Comparison of ENCODE assay signal across 8 cellular contexts in genomic region chr7:101153969-101154692, GRCh38. TPM values are rescaled to one million over a fixed set of nuclear protein-coding genes. Genes with fewer than 3 reads are reported as not detected.
DNase-seq lines count a peak whose midpoint lies in the region; ATAC-seq lines count a peak whose summit lies in the region.

Gene AP1S1, plus strand, starts transcription at chr7:101154476. Its CDS starts 39 bp downstream, at chr7:101154515.

- ATAC-seq in GM19324 (IDR thresholded peaks at IDR 0.05; ENCODE audit: low FRiP score, unreplicated experiment) (peak; percentile 81), HG03520 (IDR thresholded peaks at IDR 0.05; ENCODE audit: unreplicated experiment) (peak; percentile 78), left lobe of liver (peak; percentile 98)

- DNase-seq in AML-193 (lab: John Stamatoyannopoulos, UW) (peak; percentile 72 to 76), NCI-H69 (lab: John Stamatoyannopoulos, UW) (peak; percentile 99), dedifferentiated amniotic fluid mesenchymal stem cell (ENCODE audit: extremely low spot score) (peak; percentile 86), left lobe of liver (ENCODE audit: low spot score) (peak; percentile 97)
- DNase-seq in activated CD4-positive, alpha-beta T cell treated with anti-CD3 and anti-CD28 coated beads, Interleukin-2, amount 50 U/mL, for 24 hours (ENCODE audit: low read depth in 1 of 2, low spot score in 1 of 2), result peak; percentile 83 to 89
- peak; percentile 89 to 94 for DNase-seq in stimulated activated CD4-positive, alpha-beta T cell treated with anti-CD3 and anti-CD28 coated beads, Interleukin-2, amount 100 ng/mL, for 24 hours

RNA-seq across cellular contexts. Expression of gene AP1S1, which starts in this region (rescaled TPM):
- total RNA-seq in left lobe of liver, result 26.8 TPM

Comparison
In these comparisons a context has a peak if more than half of its experiments do, and no peak if none do; other contexts are left out.
1. Peak in every context shown above with its lines: DNase-seq and ATAC-seq.